Comparison of ENCODE assay signal across 27 cellular contexts in the genomic region with DNA sequence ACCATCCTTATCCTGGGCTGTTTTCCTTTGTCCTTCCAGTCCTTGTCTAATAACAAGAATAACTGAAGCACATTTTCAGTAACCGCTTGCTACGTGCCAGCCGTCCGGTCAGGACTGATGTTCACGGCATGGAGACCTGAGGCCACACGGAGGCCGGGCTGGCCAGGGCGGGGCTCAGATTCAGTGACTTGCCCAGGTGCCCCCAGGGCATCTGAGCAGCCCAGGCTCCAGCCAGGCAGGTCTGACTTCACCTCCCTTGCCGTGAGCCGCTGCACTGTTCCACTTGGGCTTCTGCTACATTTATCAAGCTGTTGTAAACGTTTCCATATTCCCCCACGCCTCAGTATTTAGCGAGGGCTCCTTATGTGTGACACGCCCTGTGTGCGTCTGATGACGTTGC.
"Had no signal": no experiment of that assay in that cellular context is flagged by ENCODE, and none has a peak within 500 bp of the region (broad histone marks: within the 10 kb centered on the region; RNA-seq: fewer than 3 reads in every experiment).

No MANE protein-coding gene starts in this region.

- H3K36me3 ChIP-seq: adrenal gland, neutrophil, pancreas, right lobe of liver had no signal

- H3K27me3 ChIP-seq: adrenal gland, ascending aorta, brain microvascular endothelial cell, hepatocyte, neutrophil, pancreas, right lobe of liver, upper lobe of left lung had no signal

- H3K9me3 Mint-ChIP-seq: activated naive CD4-positive, alpha-beta T cell treated with anti-CD3 and anti-CD28 coated beads, Interleukin-2, amount 50 U/mL, for 24 hours; immature natural killer cell; nephron; WTC11 had no signal

- ATAC-seq: activated CD4-positive, alpha-beta T cell treated with anti-CD3 and anti-CD28 coated beads for 36 hours; pancreas; right lobe of liver; WTC11 had no signal

- H3K27ac ChIP-seq: adrenal gland, ascending aorta, brain microvascular endothelial cell, neutrophil, pancreas, right lobe of liver, upper lobe of left lung had no signal

- H3K4me1 ChIP-seq: pancreas had no signal

- DNase-seq: activated CD4-positive, alpha-beta T cell treated with anti-CD3 and anti-CD28 coated beads for 36 hours; activated CD4-positive, alpha-beta T cell treated with anti-CD3 and anti-CD28 coated beads, Interleukin-2, amount 50 U/mL, for 48 hours; activated effector memory CD4-positive, alpha-beta T cell treated with anti-CD3 and anti-CD28 coated beads, Interleukin-2, amount 50 U/mL, for 16 hours; adrenal gland; brain microvascular endothelial cell; caudate nucleus; dermis blood vessel endothelial cell; effector CD8-positive, alpha-beta T cell; glutamatergic neuron; immature natural killer cell; kidney glomerular epithelial cell; left ventricle myocardium inferior; mammary epithelial cell; midbrain; pancreas; right lobe of liver; stimulated activated CD4-positive, alpha-beta T cell treated with anti-CD3 and anti-CD28 coated beads, Interleukin-1b, Interleukin-23, amount 100 ng/mL, for 48 hours; T-helper 1 cell; T1000; upper lobe of left lung had no signal

- H3K4me3 Mint-ChIP-seq: activated CD4-positive, alpha-beta T cell treated with anti-CD3 and anti-CD28 coated beads for 36 hours; activated naive CD4-positive, alpha-beta T cell treated with anti-CD3 and anti-CD28 coated beads, Interleukin-2, amount 50 U/mL, for 24 hours; immature natural killer cell; nephron; WTC11 had no signal

- H3K4me3 ChIP-seq: adrenal gland, ascending aorta, hepatocyte, left ventricle myocardium inferior, pancreas, right lobe of liver, skin epidermis, upper lobe of left lung had no signal

- H3K27me3 Mint-ChIP-seq: activated CD4-positive, alpha-beta T cell treated with anti-CD3 and anti-CD28 coated beads for 36 hours; activated naive CD4-positive, alpha-beta T cell treated with anti-CD3 and anti-CD28 coated beads, Interleukin-2, amount 50 U/mL, for 24 hours had no signal

- H3K9me3 ChIP-seq: adrenal gland, ascending aorta, left ventricle myocardium inferior, neutrophil, pancreas, right lobe of liver, upper lobe of left lung had no signal

- H3K27ac Mint-ChIP-seq: activated CD4-positive, alpha-beta T cell treated with anti-CD3 and anti-CD28 coated beads for 36 hours; nephron; WTC11 had no signal

- H3K36me3 Mint-ChIP-seq: WTC11 had no signal

- H3K4me1 Mint-ChIP-seq: WTC11 had no signal
